Comparison of ENCODE assay signal across 19 cellular contexts in genomic region chr2:112607680-112608438, GRCh38.
"Had no signal": no experiment of that assay in that cellular context is flagged by ENCODE, and none has a peak within 500 bp of the region (broad histone marks: within the 10 kb centered on the region; RNA-seq: fewer than 3 reads in every experiment).

No MANE protein-coding gene starts in this region.

- ATAC-seq: activated CD8-positive, alpha-beta T cell treated with anti-CD3 and anti-CD28 coated beads, Interleukin-2, amount 10 ng/mL, durations not matched to agents 7 days and 5 days; effector memory CD8-positive, alpha-beta T cell; gastrocnemius medialis; heart left ventricle; left cardiac atrium; lower lobe of right lung; stimulated activated naive B cell treated with anti-CD40 and anti-IgM and Interleukin-4, amounts not matched to agents 10 μg/mL and 1 μg/mL and 100 μg/mL, for 72 hours had no signal

- H3K27ac ChIP-seq: gastrocnemius medialis, heart left ventricle, lower lobe of right lung, tibial artery, vagina had no signal

- H3K4me1 ChIP-seq: gastrocnemius medialis, heart left ventricle, lower lobe of right lung, tibial artery, vagina had no signal

- H3K36me3 ChIP-seq: gastrocnemius medialis, heart left ventricle, lower lobe of right lung, tibial artery, vagina had no signal

- DNase-seq: activated B cell treated with CpG ODN at 0.5 μM for 24 hours; activated CD4-positive, alpha-beta T cell treated with anti-CD3 and anti-CD28 coated beads, Interleukin-2, amount 10 ng/mL, durations not matched to agents 24 days and 14 days; activated CD8-positive, alpha-beta memory T cell treated with anti-CD3 and anti-CD28 coated beads, Interleukin-2, amount 50 U/mL, for 48 hours; activated CD8-positive, alpha-beta T cell treated with anti-CD3 and anti-CD28 coated beads, Interleukin-2, amount 10 ng/mL, durations not matched to agents 7 days and 5 days; activated naive CD8-positive, alpha-beta T cell treated with anti-CD3 and anti-CD28 coated beads for 36 hours; amygdala; cerebellar nuclear complex; effector memory CD8-positive, alpha-beta T cell; gastrocnemius medialis; heart left ventricle; immature natural killer cell; left cardiac atrium; lower lobe of right lung; naive B cell; retina; stimulated activated CD4-positive, alpha-beta T cell treated with anti-CD3 and anti-CD28 coated beads, Interleukin-2, amount 100 ng/mL, for 48 hours; stimulated activated naive B cell treated with anti-CD40 and anti-IgM and Interleukin-4, amounts not matched to agents 10 μg/mL and 1 μg/mL and 100 μg/mL, for 72 hours; tibial artery had no signal

- H3K9me3 ChIP-seq: gastrocnemius medialis, heart left ventricle, lower lobe of right lung, tibial artery, vagina had no signal

- H3K4me3 ChIP-seq: gastrocnemius medialis, heart left ventricle, lower lobe of right lung, tibial artery, vagina had no signal

- H3K27me3 ChIP-seq: gastrocnemius medialis, heart left ventricle, tibial artery, vagina had no signal
